21 cellular contexts compared by ENCODE assay signal in genomic region chr7:102460467-102460866, GRCh38.
"Had no signal": no experiment of that assay in that cellular context is flagged by ENCODE, and none has a peak within 500 bp of the region (broad histone marks: within the 10 kb centered on the region; RNA-seq: fewer than 3 reads in every experiment).

No MANE protein-coding gene starts in this region.

- H3K27ac Mint-ChIP-seq: activated CD4-positive, alpha-beta memory T cell treated with anti-CD3 and anti-CD28 coated beads, Interleukin-2, amount 10 ng/mL, durations not matched to agents 7 days and 5 days; dendritic cell treated with granulocyte-macrophage colony-stimulating factor and Interleukin-4, amounts not matched to agents 40 ng/mL and 50 ng/mL, for 4 days; memory B cell; T-helper 1 cell treated with Interleukin-12 subunit alpha and Interleukin-12 subunit beta and Interleukin-4 antibody, amounts not matched to agents 30 μg/mL and 1 μg/mL, for 36 hours had no signal

- H3K27me3 ChIP-seq: heart right ventricle, testis, upper lobe of left lung had no signal

- H3K27ac ChIP-seq: heart right ventricle, prostate gland, testis, upper lobe of left lung had no signal

- H3K4me3 ChIP-seq: heart right ventricle, prostate gland, testis, upper lobe of left lung had no signal

- H3K9me3 Mint-ChIP-seq: activated CD4-positive, alpha-beta memory T cell treated with anti-CD3 and anti-CD28 coated beads, Interleukin-2, amount 10 ng/mL, durations not matched to agents 7 days and 5 days; brain; dendritic cell treated with granulocyte-macrophage colony-stimulating factor and Interleukin-4, amounts not matched to agents 40 ng/mL and 50 ng/mL, for 4 days; memory B cell; T-helper 1 cell treated with Interleukin-12 subunit alpha and Interleukin-12 subunit beta and Interleukin-4 antibody, amounts not matched to agents 30 μg/mL and 1 μg/mL, for 36 hours had no signal

- ATAC-seq: heart right ventricle, left colon had no signal

- DNase-seq: activated CD4-positive, alpha-beta memory T cell treated with anti-CD3 and anti-CD28 coated beads, Interleukin-2, amount 10 ng/mL, durations not matched to agents 7 days and 5 days; activated CD4-positive, alpha-beta T cell treated with anti-CD3 and anti-CD28 coated beads for 4 hours; activated CD4-positive, CD25-positive, alpha-beta regulatory T cell; activated naive CD4-positive, alpha-beta T cell treated with Interleukin-2 at 50 U/mL for 16 hours; activated T-cell treated with anti-CD3 and anti-CD28 coated beads, Interleukin-2, amount 50 U/mL, for 48 hours; aorta; effector CD4-positive, alpha-beta T cell; erythroblast; foreskin fibroblast; heart right ventricle; left colon; stimulated activated CD4-positive, alpha-beta T cell treated with anti-CD3 and anti-CD28 coated beads, Interleukin-2, amount 100 ng/mL, for 48 hours; stimulated activated CD8-positive, alpha-beta memory T cell treated with anti-CD3 and anti-CD28 coated beads, Interleukin-4, amount 100 ng/mL, for 48 hours; stimulated activated naive CD4-positive, alpha-beta T cell; testis; upper lobe of left lung had no signal

- H3K9me3 ChIP-seq: heart right ventricle, prostate gland, testis, upper lobe of left lung had no signal

- H3K27me3 Mint-ChIP-seq: activated CD4-positive, alpha-beta memory T cell treated with anti-CD3 and anti-CD28 coated beads, Interleukin-2, amount 10 ng/mL, durations not matched to agents 7 days and 5 days; memory B cell had no signal

- H3K4me3 Mint-ChIP-seq: activated CD4-positive, alpha-beta memory T cell treated with anti-CD3 and anti-CD28 coated beads, Interleukin-2, amount 10 ng/mL, durations not matched to agents 7 days and 5 days; brain; dendritic cell treated with granulocyte-macrophage colony-stimulating factor and Interleukin-4, amounts not matched to agents 40 ng/mL and 50 ng/mL, for 4 days; memory B cell; T-helper 1 cell treated with Interleukin-12 subunit alpha and Interleukin-12 subunit beta and Interleukin-4 antibody, amounts not matched to agents 30 μg/mL and 1 μg/mL, for 36 hours had no signal

- H3K4me1 ChIP-seq: prostate gland had no signal
